28 cellular contexts compared by ENCODE assay signal in genomic region chr2:128057334-128057733, GRCh38. TPM values are rescaled to one million over a fixed set of nuclear protein-coding genes. Genes with fewer than 3 reads are reported as not detected.
DNase-seq lines count a peak whose midpoint lies in the region; ATAC-seq, FAIRE-seq and TF ChIP-seq lines count a peak whose summit lies in the region.
"Had no signal": no experiment of that assay in that cellular context is flagged by ENCODE, and none has a peak within 500 bp of the region (broad histone marks: within the 10 kb centered on the region; RNA-seq: fewer than 3 reads in every experiment).

No MANE protein-coding gene starts in this region.

- H3K79me2 ChIP-seq in HepG2 (ENCODE audit: insufficient read depth, low read length): no peaks in the 10 kb centered on the region

- H3K27me3 Mint-ChIP-seq in CD8-positive, alpha-beta T cell (ENCODE audit: low read depth): peaks cover 12% of the 10 kb centered on the region

- peaks cover 0 to 4% of the 10 kb centered on the region in 2 experiments; a peak in 3 of 5 replicates for H3K27me3 ChIP-seq in HepG2 (ENCODE audit: control insufficient read depth in 1 of 2, insufficient read depth in 2 of 2, low read length in 2 of 2)
- H3K27me3 ChIP-seq in right lobe of liver: no peaks in the 10 kb centered on the region
- H3K27me3 ChIP-seq in adrenal gland: no peaks in the 10 kb centered on the region
- no peaks in the 10 kb centered on the region for H3K27me3 ChIP-seq in testis
- H3K27me3 ChIP-seq in CD8-positive, alpha-beta T cell (ENCODE audit: insufficient read depth, low read length): no peaks in the 10 kb centered on the region
- H3K27me3 ChIP-seq: BE2C, BLaER1 had no signal

- peak; percentile 48 for FAIRE-seq in HepG2 (lab: Jason Lieb, UNC)
- FAIRE-seq: A204.1, GM12878, GM12892, GM18507 had no signal

- 1% methylated on average over 3 of the region's 3 CpGs for WGBS in HepG2 (ENCODE audit: low lambda C conversion rate)
- 53% methylated on average over 2 of the region's 3 CpGs for WGBS in right lobe of liver (ENCODE audit: insufficient coverage, low coverage, low lambda C conversion rate, missing lambda C conversion rate)
- 20 to 45% (median 38%) methylated on average over 3 of the region's 3 CpGs for WGBS in adrenal gland, 4 donors
- WGBS in testis, 2 donors: 45 to 60% methylated on average over 3 of the region's 3 CpGs

- H3K9me3 Mint-ChIP-seq in CD8-positive, alpha-beta T cell: no peaks in the 10 kb centered on the region
- H3K9me3 Mint-ChIP-seq: CD4-positive, alpha-beta memory T cell had no signal

- peak in 1 of 2 experiments; percentile 52; a peak in 1 of 4 replicates for TF ChIP-seq EP300 in HepG2 (IDR thresholded peaks at IDR 0.05; ENCODE audit: low read depth in 2 of 2, low read length in 2 of 2)
- no peak for TF ChIP-seq EP300 in HepG2 (CRISPR knock-in tag; IDR thresholded peaks at IDR 0.05; ENCODE audit: borderline replicate concordance)

- POLR2A ChIA-PET in HepG2 (lab: Yijun Ruan, JAX): interaction anchor here (1.1 kb wide), 1 partner anchor 34 kb away, joined by 5 read pairs; the partner anchor contains the start of gene UGGT1
- POLR2A ChIA-PET in CD8-positive, alpha-beta T cell (lab: Charles Lee): no interaction called here

- no peaks in the 10 kb centered on the region for H3K36me3 Mint-ChIP-seq in CD8-positive, alpha-beta T cell
- H3K36me3 Mint-ChIP-seq: CD14-positive monocyte; CD4-positive, alpha-beta memory T cell; CD4-positive, CD25-positive, alpha-beta regulatory T cell had no signal

- H4K20me1 ChIP-seq in HepG2 (ENCODE audit: insufficient read depth, low read length): no peaks in the 10 kb centered on the region
- H4K20me1 ChIP-seq: BLaER1 had no signal

- no TSS peak for BruUV-seq in HepG2 (replicated peaks; lab: Mats Ljungman, UMichigan)

- H3K9me3 ChIP-seq in HepG2 (ENCODE audit: low read length) (no peaks in the 10 kb centered on the region), right lobe of liver (no peaks in the 10 kb centered on the region), adrenal gland (replicated peaks in 1 of 3) (no peaks in the 10 kb centered on the region), testis (no peaks in the 10 kb centered on the region)
- no peaks in the 10 kb centered on the region for H3K9me3 ChIP-seq in CD8-positive, alpha-beta T cell (ENCODE audit: low read length)
- H3K9me3 ChIP-seq: BE2C had no signal

- no peak overlapping the region for H3K27ac ChIP-seq in HepG2 (ENCODE audit: extremely low read length, insufficient read depth, low read length)
- no peak overlapping the region for H3K27ac ChIP-seq in right lobe of liver
- no peak overlapping the region for H3K27ac ChIP-seq in adrenal gland
- H3K27ac ChIP-seq in testis: no peak overlapping the region
- no peak overlapping the region for H3K27ac ChIP-seq in CD8-positive, alpha-beta T cell (ENCODE audit: low read depth, low read length)
- H3K27ac ChIP-seq: BLaER1 had no signal

- DNase-seq in HepG2 (ENCODE audit: low spot score) (peak; percentile 59), right lobe of liver (no peak), SK-MEL-5 (ENCODE audit: low read depth, low spot score) (peak; percentile 17), adrenal gland (peak in 6 of 7 donors; percentile 26 to 71 (median 64)), testis (peak; percentile 76), NCI-H1105 (lab: John Stamatoyannopoulos, UW) (no peak), SKM-1 treated with dmso at 0.1 percent for 144 hours (lab: John Stamatoyannopoulos, UW; ENCODE audit: unreplicated experiment) (no peak)
- no peak for DNase-seq in CD8-positive, alpha-beta T cell
- DNase-seq: 8988T; ACHN; BE2C; C1 segment of cervical spinal cord; CD4-positive, alpha-beta memory T cell; CD4-positive, CD25-positive, alpha-beta regulatory T cell; COR-L47; DMS 273 treated with DMSO at 0.1 percent for 48 hours; DMS153; DMS53; DMS79; DND-41; EL; GDM1 had no signal

- peaks cover 28% of the 10 kb centered on the region for H3K4me1 ChIP-seq in HepG2 (ENCODE audit: insufficient read depth, low read length)
- no peaks in the 10 kb centered on the region for H3K4me1 ChIP-seq in right lobe of liver
- peaks cover 0 to 7% of the 10 kb centered on the region in 2 donors for H3K4me1 ChIP-seq in adrenal gland (replicated peaks in 1 of 2)
- H3K4me1 ChIP-seq in testis: peaks cover 7% of the 10 kb centered on the region
- H3K4me1 ChIP-seq in CD8-positive, alpha-beta T cell (ENCODE audit: insufficient read depth, low read length): no peaks in the 10 kb centered on the region
- H3K4me1 ChIP-seq: BE2C, BLaER1 had no signal

- TF ChIP-seq POLR2A in HepG2 (IDR thresholded peaks at IDR 0.05; ENCODE audit: insufficient read depth in 1 of 2, low read depth in 2 of 2, low read length in 2 of 2) (no peak), right lobe of liver (IDR thresholded peaks at IDR 0.05) (no peak), adrenal gland (IDR thresholded peaks at IDR 0.05) (no peak), testis (IDR thresholded peaks at IDR 0.05) (no peak)

- H3K4me2 ChIP-seq in HepG2 (ENCODE audit: low read depth, low read length): peak overlapping the region; percentile 26
- H3K4me2 ChIP-seq: BLaER1 had no signal

- intact Hi-C loops in HepG2 (cut with micrococcal nuclease; ENCODE audit: unreplicated experiment): no loop called here
- intact Hi-C loops in right lobe of liver (cut with DNase I): no loop called here
- intact Hi-C loops in adrenal gland (cut with DNase I): no loop called here
- intact Hi-C loops in testis (cut with DNase I; ENCODE audit: low total_unique reads): no loop called here
- intact Hi-C loops in CD8-positive, alpha-beta T cell (cut with DNase I, micrococcal nuclease): no loop called here

- no peaks in the 10 kb centered on the region for H3K36me3 ChIP-seq in HepG2 (replicated peaks in 1 of 2; ENCODE audit: control insufficient read depth in 1 of 2, insufficient read depth in 2 of 2, low read length in 2 of 2)
- no peaks in the 10 kb centered on the region for H3K36me3 ChIP-seq in right lobe of liver
- H3K36me3 ChIP-seq in adrenal gland (replicated peaks in 1 of 2): no peaks in the 10 kb centered on the region
- H3K36me3 ChIP-seq in testis (ENCODE audit: low read depth, missing control alignments): no peaks in the 10 kb centered on the region
- no peaks in the 10 kb centered on the region for H3K36me3 ChIP-seq in CD8-positive, alpha-beta T cell (ENCODE audit: insufficient read depth, low read length)
- H3K36me3 ChIP-seq: BE2C, BLaER1 had no signal

- TF ChIP-seq RAD21 in HepG2 (CRISPR knock-in tag; IDR thresholded peaks at IDR 0.05): no peak

- no peak overlapping the region for H3K4me3 Mint-ChIP-seq in CD8-positive, alpha-beta T cell
- H3K4me3 Mint-ChIP-seq: CD14-positive monocyte; CD4-positive, alpha-beta memory T cell; CD4-positive, CD25-positive, alpha-beta regulatory T cell had no signal

- no peak overlapping the region for H3K9ac ChIP-seq in HepG2 (ENCODE audit: insufficient read depth, low read depth, low read length)
- H3K9ac ChIP-seq: BLaER1 had no signal

- in situ Hi-C loops in HepG2 (cut with HindIII; ENCODE audit: extremely low pct_ligation_motif_present, low pct_unique_long_range_greater_than_20kb) (loop anchor here (25.0 kb wide), 2 partner anchors 580 to 680 kb away; no protein-coding TSS in a partner anchor), SK-MEL-5 (cut with HindIII; ENCODE audit: low pct_unique_long_range_greater_than_20kb, low sequenced_read_pairs) (no loop called here)

- H3K4me1 Mint-ChIP-seq in CD8-positive, alpha-beta T cell (ENCODE audit: low read depth): no peaks in the 10 kb centered on the region
- H3K4me1 Mint-ChIP-seq: CD14-positive monocyte; CD4-positive, alpha-beta memory T cell; CD4-positive, CD25-positive, alpha-beta regulatory T cell had no signal

- ATAC-seq in HepG2: peak; percentile 82
- no peak for ATAC-seq in right lobe of liver
- no peak for ATAC-seq in CD8-positive, alpha-beta T cell
- ATAC-seq: GM12878 had no signal

- H3K4me3 ChIP-seq in HepG2 (replicated peaks in 1 of 3; ENCODE audit: insufficient read depth in 1 of 3, low read depth in 2 of 3, low read length in 3 of 3) (no peak overlapping the region), right lobe of liver (no peak overlapping the region), adrenal gland (no peak overlapping the region), testis (no peak overlapping the region)
- H3K4me3 ChIP-seq in CD8-positive, alpha-beta T cell (ENCODE audit: low read depth, low read length): no peak overlapping the region
- H3K4me3 ChIP-seq: BLaER1, GM12878 had no signal

- H3K27ac Mint-ChIP-seq in CD8-positive, alpha-beta T cell: no peak overlapping the region
- H3K27ac Mint-ChIP-seq: CD4-positive, alpha-beta memory T cell; CD4-positive, CD25-positive, alpha-beta regulatory T cell had no signal

- CTCF ChIA-PET in HepG2 (lab: Yijun Ruan, JAX; ENCODE audit: low intra/inter-chr PET ratio, low total read pairs): no interaction called here
- CTCF ChIA-PET in CD8-positive, alpha-beta T cell (lab: Charles Lee): no interaction called here

- H2AFZ ChIP-seq in HepG2 (ENCODE audit: low read length): no peak overlapping the region

- TF ChIP-seq CTCF in HepG2 (CRISPR knock-in tag; IDR thresholded peaks at IDR 0.05) (no peak), right lobe of liver (IDR thresholded peaks at IDR 0.05) (no peak), adrenal gland (IDR thresholded peaks at IDR 0.05) (no peak), testis (IDR thresholded peaks at IDR 0.05) (no peak)
- TF ChIP-seq CTCF in CD8-positive, alpha-beta T cell (IDR thresholded peaks at IDR 0.05): no peak

RNA-seq across cellular contexts. Expression of gene SAP130, which starts 29.5 kb away (rescaled TPM):
- total RNA-seq in HepG2 (2016; rRNA removed; fragmentation: Illumina TruSeq; extraction: Trizol) (11.1 and 14.5 TPM in 2 replicates), right lobe of liver (10 to 100 TPM in 2 of 6 experiments, 1 to 10 TPM in 4; 5.0 to 11.5 (median 9.1) TPM), adrenal gland (10 to 100 TPM in 6 of 8 donors, 1 to 10 TPM in 2; 8.8 to 22.7 (median 18.2) TPM), testis (10 to 100 TPM; 82.4 to 85.7 TPM)
- 4.8 and 5.0 TPM in 2 replicates for total RNA-seq in HepG2 (2016; cell fraction: cytosol; rRNA removed; fragmentation: Illumina TruSeq; extraction: Trizol; ENCODE audit: low read depth)
- 9.6 and 12.8 TPM in 2 replicates for total RNA-seq in HepG2 (2016; cell fraction: insoluble cytoplasmic fraction; rRNA removed; fragmentation: Illumina TruSeq; extraction: Trizol)
- 9.9 and 10.8 TPM in 2 replicates for total RNA-seq in HepG2 (2016; cell fraction: membrane; rRNA removed; fragmentation: Illumina TruSeq; extraction: Trizol)
- total RNA-seq in HepG2 (2016; cell fraction: nucleus; rRNA removed; fragmentation: Illumina TruSeq; extraction: Trizol): 9.9 and 12.6 TPM in 2 replicates
- polyA plus RNA-seq in HepG2 (2011; rRNA removed) (16.3 and 18.6 TPM in 2 replicates), adrenal gland (10 to 100 TPM in 2 of 3 donors, 1 to 10 TPM in 1; 7.0 to 20.6 (median 11.1) TPM), testis (ENCODE audit: insufficient read depth, low read depth, low replicate concordance) (129 TPM)
- 5.3 and 5.8 TPM in 2 replicates for polyA plus RNA-seq in HepG2 (2011; cell fraction: cytosol; rRNA removed)
- 20.4 and 27.2 TPM in 2 replicates for polyA plus RNA-seq in HepG2 (2011; cell fraction: nucleus; rRNA removed)
- 14.8 and 16.7 TPM in 2 replicates for polyA plus RNA-seq in HepG2 (2012)
- polyA plus RNA-seq in HepG2 (2016; cell fraction: cytosol; fragmentation: Illumina TruSeq; extraction: Trizol; ENCODE audit: low read depth): 2.2 and 2.7 TPM in 2 replicates
- polyA plus RNA-seq in HepG2 (2016; cell fraction: insoluble cytoplasmic fraction; fragmentation: Illumina TruSeq; extraction: Trizol; ENCODE audit: low read depth): 22.5 and 29.3 TPM in 2 replicates
- 7.3 and 8.9 TPM in 2 replicates for polyA plus RNA-seq in HepG2 (2016; cell fraction: membrane; fragmentation: Illumina TruSeq; extraction: Trizol; ENCODE audit: low read depth)
- 20.0 and 21.0 TPM in 2 replicates for polyA plus RNA-seq in HepG2 (2016; cell fraction: nucleus; fragmentation: Illumina TruSeq; extraction: Trizol; ENCODE audit: insufficient read depth, low read depth)
- 28.1 and 54.4 TPM in 2 replicates for polyA minus RNA-seq in HepG2 (2011; rRNA and poly(A)+ RNA removed; ENCODE audit: low replicate concordance)
- polyA minus RNA-seq in HepG2 (2011; cell fraction: cytosol; rRNA and poly(A)+ RNA removed): 11.8 and 13.8 TPM in 2 replicates
- 16.5 and 19.1 TPM in 2 replicates for polyA minus RNA-seq in HepG2 (2011; cell fraction: nucleus; rRNA and poly(A)+ RNA removed)
- 4.1 and 4.3 TPM in 2 replicates for total RNA-seq in SK-MEL-5 (2014; rRNA removed; shearing (Covaris generic))
- 12.6 and 15.7 TPM in 2 replicates for polyA plus RNA-seq in SK-MEL-5 (2015; cell fraction: cytosol; rRNA removed)
- polyA plus RNA-seq in SK-MEL-5 (2015; cell fraction: nucleus; rRNA removed): 7.4 and 10.2 TPM in 2 replicates
- total RNA-seq in CD8-positive, alpha-beta T cell: 10 to 100 TPM; 17.8 to 18.9 TPM

RNA-seq across cellular contexts. Expression of gene UGGT1, which starts 33.7 kb away (rescaled TPM):
- total RNA-seq in HepG2 (2016; rRNA removed; fragmentation: Illumina TruSeq; extraction: Trizol) (56.4 and 83.2 TPM in 2 replicates), right lobe of liver (10 to 100 TPM; 31.4 to 96.5 (median 41.4) TPM), adrenal gland (10 to 100 TPM; 32.0 to 67.5 (median 46.8) TPM), testis (10 to 100 TPM; 40.5 to 71.6 TPM)
- total RNA-seq in HepG2 (2016; cell fraction: cytosol; rRNA removed; fragmentation: Illumina TruSeq; extraction: Trizol; ENCODE audit: low read depth): 10.2 and 10.6 TPM in 2 replicates
- total RNA-seq in HepG2 (2016; cell fraction: insoluble cytoplasmic fraction; rRNA removed; fragmentation: Illumina TruSeq; extraction: Trizol): 53.9 and 81.0 TPM in 2 replicates
- 15.1 and 16.2 TPM in 2 replicates for total RNA-seq in HepG2 (2016; cell fraction: membrane; rRNA removed; fragmentation: Illumina TruSeq; extraction: Trizol)
- total RNA-seq in HepG2 (2016; cell fraction: nucleus; rRNA removed; fragmentation: Illumina TruSeq; extraction: Trizol): 99.0 and 108 TPM in 2 replicates
- polyA plus RNA-seq in HepG2 (2011; rRNA removed) (26.7 and 35.8 TPM in 2 replicates), adrenal gland (10 to 100 TPM in 1 of 3 donors, 1 to 10 TPM in 2; 6.6 to 45.2 (median 6.8) TPM), testis (ENCODE audit: insufficient read depth, low read depth, low replicate concordance) (17.5 TPM)
- 23.2 and 25.7 TPM in 2 replicates for polyA plus RNA-seq in HepG2 (2011; cell fraction: cytosol; rRNA removed)
- polyA plus RNA-seq in HepG2 (2011; cell fraction: nucleus; rRNA removed): 23.0 and 23.4 TPM in 2 replicates
- polyA plus RNA-seq in HepG2 (2012): 32.1 and 43.1 TPM in 2 replicates
- polyA plus RNA-seq in HepG2 (2016; cell fraction: cytosol; fragmentation: Illumina TruSeq; extraction: Trizol; ENCODE audit: low read depth): 2.6 and 3.3 TPM in 2 replicates
- polyA plus RNA-seq in HepG2 (2016; cell fraction: insoluble cytoplasmic fraction; fragmentation: Illumina TruSeq; extraction: Trizol; ENCODE audit: low read depth): 25.9 and 30.7 TPM in 2 replicates
- 4.8 and 6.9 TPM in 2 replicates for polyA plus RNA-seq in HepG2 (2016; cell fraction: membrane; fragmentation: Illumina TruSeq; extraction: Trizol; ENCODE audit: low read depth)
- polyA plus RNA-seq in HepG2 (2016; cell fraction: nucleus; fragmentation: Illumina TruSeq; extraction: Trizol; ENCODE audit: insufficient read depth, low read depth): 80.4 and 80.6 TPM in 2 replicates
- polyA minus RNA-seq in HepG2 (2011; rRNA and poly(A)+ RNA removed; ENCODE audit: low replicate concordance): 24.8 and 73.9 TPM in 2 replicates
- 59.4 and 63.1 TPM in 2 replicates for polyA minus RNA-seq in HepG2 (2011; cell fraction: cytosol; rRNA and poly(A)+ RNA removed)
- polyA minus RNA-seq in HepG2 (2011; cell fraction: nucleus; rRNA and poly(A)+ RNA removed): 73.8 and 83.4 TPM in 2 replicates
- 52.3 and 58.4 TPM in 2 replicates for total RNA-seq in SK-MEL-5 (2014; rRNA removed; shearing (Covaris generic))
- polyA plus RNA-seq in SK-MEL-5 (2015; cell fraction: cytosol; rRNA removed): 43.8 and 58.9 TPM in 2 replicates
- 27.4 and 28.8 TPM in 2 replicates for polyA plus RNA-seq in SK-MEL-5 (2015; cell fraction: nucleus; rRNA removed)
- 10 to 100 TPM; 25.6 to 25.9 TPM for total RNA-seq in CD8-positive, alpha-beta T cell

Comparison
In these comparisons a context has a peak if more than half of its experiments do, and no peak if none do; other contexts are left out.
1. DNase-seq: peak in HepG2 (single experiment), SK-MEL-5 (single experiment), adrenal gland (6 of 7) and testis (single experiment); none in right lobe of liver (0 of 3), NCI-H1105 (single experiment), SKM-1 treated with dmso at 0.1 percent for 144 hours (single experiment) and CD8-positive, alpha-beta T cell (0 of 7).